ENCODE assay signal across 1 cellular context in genomic region chr12:57227315-57228115, GRCh38.
TF ChIP-seq lines count a peak whose summit lies in the region.

No MANE protein-coding gene starts in this region.

TF ChIP-seq in K562, 482 proteins besides CTCF, POLR2A, EP300 and RAD21:
- no peak for TF ChIP-seq SFPQ (IDR thresholded peaks at IDR 0.05; ENCODE audit: low read depth, low read length)
- TF ChIP-seq ETS1 (conservative IDR thresholded peaks at IDR 0.05; ENCODE audit: control insufficient read depth, low read depth, low read length), result no peak
- no peak for TF ChIP-seq ZFP36 (IDR thresholded peaks at IDR 0.05; ENCODE audit: low read depth, low read length, partially characterized antibody)
- TF ChIP-seq ZNF398 (CRISPR knock-in tag; IDR thresholded peaks at IDR 0.05), result no peak
- peak; percentile 77; the same call in 1 of the 2 replicates for TF ChIP-seq ZNF263 (CRISPR knock-in tag; IDR thresholded peaks at IDR 0.05; ENCODE audit: borderline replicate concordance)
- no peak for TF ChIP-seq XRCC3 (IDR thresholded peaks at IDR 0.05)
- 0 out of 2 replicates have a peak, but pooled peaks have one; percentile 27 for TF ChIP-seq ELF4 (CRISPR knock-in tag; IDR thresholded peaks at IDR 0.05)
- no peak for TF ChIP-seq RBM15 (IDR thresholded peaks at IDR 0.05; ENCODE audit: insufficient read depth, low read length)
- no peak for TF ChIP-seq ZNF764 (CRISPR knock-in tag; IDR thresholded peaks at IDR 0.05; ENCODE audit: low read depth)
- no peak for TF ChIP-seq ARNT (IDR thresholded peaks at IDR 0.05)
- TF ChIP-seq ATF7 (IDR thresholded peaks at IDR 0.05), result no peak
- TF ChIP-seq NR0B1 (IDR thresholded peaks at IDR 0.05; ENCODE audit: partially characterized antibody), result no peak
- TF ChIP-seq ZNF311 (CRISPR knock-in tag; IDR thresholded peaks at IDR 0.05), result no peak
- no peak for TF ChIP-seq ZNF79 (CRISPR knock-in tag; IDR thresholded peaks at IDR 0.05; ENCODE audit: low read depth)
